Comparison of ENCODE assay signal across 9 cellular contexts in genomic region chr7:12518920-12519681, GRCh38. TPM values are rescaled to one million over a fixed set of nuclear protein-coding genes. Genes with fewer than 3 reads are reported as not detected.
A peak's percentile ranks its signal among the peaks of the same experiment; 100 is the strongest.
DNase-seq lines count a peak whose midpoint lies in the region; ATAC-seq and TF ChIP-seq lines count a peak whose summit lies in the region.
"Had no signal": no experiment of that assay in that cellular context is flagged by ENCODE, and none has a peak within 500 bp of the region (broad histone marks: within the 10 kb centered on the region; RNA-seq: fewer than 3 reads in every experiment).

No MANE protein-coding gene starts in this region.

- peak in 1 of 3 experiments; percentile 12 for TF ChIP-seq CTCF in testis (IDR thresholded peaks at IDR 0.05)

- no peak for TF ChIP-seq POLR2A in testis (IDR thresholded peaks at IDR 0.05)

- DNase-seq in COLO668 (lab: John Stamatoyannopoulos, UW; ENCODE audit: unreplicated experiment): peak; percentile 36
- DNase-seq in GM19240 (ENCODE audit: insufficient read length, low spot score): peak; percentile 6
- DNase-seq in SHP77 treated with DMSO at 0.1 percent for 48 hours (lab: John Stamatoyannopoulos, UW): peak; percentile 39
- peak; percentile 3 for DNase-seq in kidney glomerular epithelial cell (lab: John Stamatoyannopoulos, UW)
- DNase-seq in G401 (ENCODE audit: low spot score): no peak
- no peak for DNase-seq in testis
- no peak for DNase-seq in head of caudate nucleus
- DNase-seq: heart left ventricle had no signal

- peak; percentile 97 for ATAC-seq in HG03097 (IDR thresholded peaks at IDR 0.05; ENCODE audit: low FRiP score, unreplicated experiment)

- H3K4me1 ChIP-seq in testis: no peaks in the 10 kb centered on the region
- H3K4me1 ChIP-seq: heart left ventricle had no signal

- in situ Hi-C loops in G401 (cut with HindIII; ENCODE audit: low sequenced_read_pairs): no loop called here

- H3K27me3 ChIP-seq in testis: no peaks in the 10 kb centered on the region

- 85 to 90% methylated on average over 1 to 2 of the region's 2 CpGs for WGBS in testis, 2 donors

- intact Hi-C loops in testis (cut with DNase I; ENCODE audit: low total_unique reads) (no loop called here), head of caudate nucleus (cut with DNase I) (no loop called here)

- H3K4me3 ChIP-seq in testis: no peak overlapping the region
- H3K4me3 ChIP-seq: heart left ventricle had no signal

- no peak overlapping the region for H3K27ac ChIP-seq in testis
- H3K27ac ChIP-seq: heart left ventricle had no signal

- H3K36me3 ChIP-seq in testis (ENCODE audit: low read depth, missing control alignments): no peaks in the 10 kb centered on the region
- H3K36me3 ChIP-seq: heart left ventricle had no signal

- no peaks in the 10 kb centered on the region for H3K9me3 ChIP-seq in testis

RNA-seq across cellular contexts. Expression of gene SCIN, which starts 51.4 kb away (rescaled TPM):
- total RNA-seq in G401 (2014; rRNA removed; shearing (Covaris generic)): not detected in 2 replicates
- 10 to 100 TPM in 1 of 2 donors, 1 to 10 TPM in 1; 4.7 to 11.4 TPM for total RNA-seq in testis
- polyA plus RNA-seq in testis (ENCODE audit: insufficient read depth, low read depth, low replicate concordance): 21.9 TPM

Comparison
In these comparisons a context has a peak if more than half of its experiments do, and no peak if none do; other contexts are left out.
1. DNase-seq: peak in COLO668 (single experiment), GM19240 (single experiment), SHP77 treated with DMSO at 0.1 percent for 48 hours (single experiment) and kidney glomerular epithelial cell (single experiment); none in G401 (single experiment), testis (single experiment) and head of caudate nucleus (0 of 42).